Comparison of ENCODE assay signal across 1 cellular context in the genomic region with DNA sequence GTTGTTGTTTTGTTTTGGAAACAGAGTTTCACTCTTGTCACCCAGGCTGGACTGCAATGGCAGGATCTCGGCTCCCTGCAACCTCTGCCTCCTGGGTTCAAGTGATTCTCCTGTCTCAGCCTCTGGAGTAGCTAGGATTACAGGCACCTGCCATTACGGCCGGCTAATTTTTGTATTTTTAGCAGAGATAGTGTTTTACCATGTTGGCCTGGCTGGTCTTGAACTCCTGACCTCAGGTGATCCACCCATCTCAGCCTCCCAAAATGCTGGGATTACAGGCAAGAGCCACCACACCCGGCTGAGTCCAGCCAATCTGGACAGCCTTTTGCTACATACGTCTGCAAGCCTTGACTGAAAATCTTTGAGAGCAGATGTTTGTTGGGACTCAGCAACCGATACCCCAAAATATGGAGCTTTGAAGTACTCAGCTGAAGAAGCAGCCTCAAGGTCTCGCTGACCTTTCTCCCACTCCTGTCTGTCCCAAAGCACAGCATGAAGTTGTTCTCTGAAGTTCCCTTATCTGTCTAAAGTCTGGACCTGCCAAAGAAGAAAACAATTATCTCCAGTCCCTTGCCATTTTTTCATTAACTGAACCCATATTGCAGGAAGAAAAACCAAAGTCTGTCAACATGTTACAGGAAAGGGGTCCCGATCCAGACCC.
A peak's percentile ranks its signal among the peaks of the same experiment; 100 is the strongest.
TF ChIP-seq lines count a peak whose summit lies in the region.

No MANE protein-coding gene starts in this region.

TF ChIP-seq in K562, 482 proteins besides CTCF, POLR2A, EP300 and RAD21 (continued from another document and continues in another):
- TF ChIP-seq ZNF449 (CRISPR knock-in tag; IDR thresholded peaks at IDR 0.05) (no peak), GABPB1 (CRISPR knock-in tag; IDR thresholded peaks at IDR 0.05) (0 out of 2 replicates have a peak, but pooled peaks have one; percentile 15), POLR3A (IDR thresholded peaks at IDR 0.05; ENCODE audit: borderline replicate concordance, extremely low read depth, insufficient read depth, insufficient read length) (no peak), KLF1 (tag; IDR thresholded peaks at IDR 0.05) (no peak), FOS (IDR thresholded peaks at IDR 0.05; ENCODE audit: extremely low read depth, insufficient read length) (no peak), RHOXF2B (CRISPR knock-in tag; conservative IDR thresholded peaks at IDR 0.05) (no peak), CEBPG (CRISPR knock-in tag; IDR thresholded peaks at IDR 0.05) (no peak), CEBPG (tag; conservative IDR thresholded peaks at IDR 0.05 in 1 of 2, IDR thresholded peaks at IDR 0.05 in 1 of 2) (no peak), KAT7 (CRISPR knock-in tag; IDR thresholded peaks at IDR 0.05; ENCODE audit: borderline replicate concordance) (0 out of 2 replicates have a peak, but pooled peaks have one; percentile 19), ZSCAN32 (CRISPR knock-in tag; IDR thresholded peaks at IDR 0.05) (no peak), CBFA2T3 (IDR thresholded peaks at IDR 0.05) (peak; percentile 28), MCM2 (IDR thresholded peaks at IDR 0.05; ENCODE audit: low read depth) (no peak), ZNF12 (CRISPR knock-in tag; IDR thresholded peaks at IDR 0.05) (no peak), HCFC1 (IDR thresholded peaks at IDR 0.05; ENCODE audit: low read depth, low read length) (no peak), PRPF4 (IDR thresholded peaks at IDR 0.05; ENCODE audit: insufficient read depth, low read depth, low read length, poor library complexity, severe bottlenecking) (no peak), IRF9 (tag; IDR thresholded peaks at IDR 0.05) (0 out of 2 replicates have a peak, but pooled peaks have one; percentile 9), ZNF561 (CRISPR knock-in tag; conservative IDR thresholded peaks at IDR 0.05) (no peak), SRSF9 (IDR thresholded peaks at IDR 0.05; ENCODE audit: borderline replicate concordance, low read depth, low read length) (no peak), NBN (IDR thresholded peaks at IDR 0.05; ENCODE audit: low read depth) (0 out of 2 replicates have a peak, but pooled peaks have one; percentile 29), FOXJ2 (tag; IDR thresholded peaks at IDR 0.05) (0 out of 2 replicates have a peak, but pooled peaks have one; percentile 40), NUFIP1 (IDR thresholded peaks at IDR 0.05; ENCODE audit: partially characterized antibody) (no peak), ZBTB5 (IDR thresholded peaks at IDR 0.05) (0 out of 2 replicates have a peak, but pooled peaks have one; percentile 52), MAZ (CRISPR knock-in tag; conservative IDR thresholded peaks at IDR 0.05 in 1 of 2, IDR thresholded peaks at IDR 0.05 in 1 of 2) (0 out of 4 replicates have a peak, but pooled peaks of 1 of the 2 experiments have one; percentile 16), PCBP1 (IDR thresholded peaks at IDR 0.05; ENCODE audit: low read depth, low read length, poor library complexity, severe bottlenecking) (no peak), TAF1 (IDR thresholded peaks at IDR 0.05; ENCODE audit: control insufficient read depth, extremely low read depth, insufficient read depth, low read length, severe bottlenecking) (no peak), SIN3A (IDR thresholded peaks at IDR 0.05; ENCODE audit: borderline replicate concordance in 2 of 2, control insufficient read depth in 1 of 2, low read depth in 2 of 2, low read length in 2 of 2) (no peak), ARID2 (IDR thresholded peaks at IDR 0.05) (no peak), TAL1 (IDR thresholded peaks at IDR 0.05) (no peak), SMARCC2 (IDR thresholded peaks at IDR 0.05; ENCODE audit: low read depth) (0 out of 2 replicates have a peak, but pooled peaks have one; percentile 1), KAT2B (IDR thresholded peaks at IDR 0.05; ENCODE audit: low read depth, low read length) (no peak), TFAP4 (CRISPR knock-in tag; IDR thresholded peaks at IDR 0.05; ENCODE audit: borderline replicate concordance) (peak; percentile 12; the same call in 1 of the 2 replicates)
- TF ChIP-seq, protein P1, sequence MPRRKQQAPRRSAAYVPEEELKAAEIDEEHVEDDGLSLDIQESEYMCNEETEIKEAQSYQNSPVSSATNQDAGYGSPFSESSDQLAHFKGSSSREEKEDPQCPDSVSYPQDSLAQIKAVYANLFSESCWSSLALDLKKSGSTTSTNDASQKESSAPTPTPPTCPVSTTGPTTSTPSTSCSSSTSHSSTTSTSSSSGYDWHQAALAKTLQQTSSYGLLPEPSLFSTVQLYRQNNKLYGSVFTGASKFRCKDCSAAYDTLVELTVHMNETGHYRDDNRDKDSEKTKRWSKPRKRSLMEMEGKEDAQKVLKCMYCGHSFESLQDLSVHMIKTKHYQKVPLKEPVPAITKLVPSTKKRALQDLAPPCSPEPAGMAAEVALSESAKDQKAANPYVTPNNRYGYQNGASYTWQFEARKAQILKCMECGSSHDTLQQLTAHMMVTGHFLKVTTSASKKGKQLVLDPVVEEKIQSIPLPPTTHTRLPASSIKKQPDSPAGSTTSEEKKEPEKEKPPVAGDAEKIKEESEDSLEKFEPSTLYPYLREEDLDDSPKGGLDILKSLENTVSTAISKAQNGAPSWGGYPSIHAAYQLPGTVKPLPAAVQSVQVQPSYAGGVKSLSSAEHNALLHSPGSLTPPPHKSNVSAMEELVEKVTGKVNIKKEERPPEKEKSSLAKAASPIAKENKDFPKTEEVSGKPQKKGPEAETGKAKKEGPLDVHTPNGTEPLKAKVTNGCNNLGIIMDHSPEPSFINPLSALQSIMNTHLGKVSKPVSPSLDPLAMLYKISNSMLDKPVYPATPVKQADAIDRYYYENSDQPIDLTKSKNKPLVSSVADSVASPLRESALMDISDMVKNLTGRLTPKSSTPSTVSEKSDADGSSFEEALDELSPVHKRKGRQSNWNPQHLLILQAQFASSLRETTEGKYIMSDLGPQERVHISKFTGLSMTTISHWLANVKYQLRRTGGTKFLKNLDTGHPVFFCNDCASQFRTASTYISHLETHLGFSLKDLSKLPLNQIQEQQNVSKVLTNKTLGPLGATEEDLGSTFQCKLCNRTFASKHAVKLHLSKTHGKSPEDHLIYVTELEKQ (CRISPR knock-in tag; IDR thresholded peaks at IDR 0.05) = no peak
- TF ChIP-seq, protein P2, sequence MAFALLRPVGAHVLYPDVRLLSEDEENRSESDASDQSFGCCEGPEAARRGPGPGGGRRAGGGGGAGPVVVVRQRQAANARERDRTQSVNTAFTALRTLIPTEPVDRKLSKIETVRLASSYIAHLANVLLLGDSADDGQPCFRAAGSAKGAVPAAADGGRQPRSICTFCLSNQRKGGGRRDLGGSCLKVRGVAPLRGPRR (CRISPR knock-in tag; IDR thresholded peaks at IDR 0.05) = no peak
- TF ChIP-seq, protein P3, sequence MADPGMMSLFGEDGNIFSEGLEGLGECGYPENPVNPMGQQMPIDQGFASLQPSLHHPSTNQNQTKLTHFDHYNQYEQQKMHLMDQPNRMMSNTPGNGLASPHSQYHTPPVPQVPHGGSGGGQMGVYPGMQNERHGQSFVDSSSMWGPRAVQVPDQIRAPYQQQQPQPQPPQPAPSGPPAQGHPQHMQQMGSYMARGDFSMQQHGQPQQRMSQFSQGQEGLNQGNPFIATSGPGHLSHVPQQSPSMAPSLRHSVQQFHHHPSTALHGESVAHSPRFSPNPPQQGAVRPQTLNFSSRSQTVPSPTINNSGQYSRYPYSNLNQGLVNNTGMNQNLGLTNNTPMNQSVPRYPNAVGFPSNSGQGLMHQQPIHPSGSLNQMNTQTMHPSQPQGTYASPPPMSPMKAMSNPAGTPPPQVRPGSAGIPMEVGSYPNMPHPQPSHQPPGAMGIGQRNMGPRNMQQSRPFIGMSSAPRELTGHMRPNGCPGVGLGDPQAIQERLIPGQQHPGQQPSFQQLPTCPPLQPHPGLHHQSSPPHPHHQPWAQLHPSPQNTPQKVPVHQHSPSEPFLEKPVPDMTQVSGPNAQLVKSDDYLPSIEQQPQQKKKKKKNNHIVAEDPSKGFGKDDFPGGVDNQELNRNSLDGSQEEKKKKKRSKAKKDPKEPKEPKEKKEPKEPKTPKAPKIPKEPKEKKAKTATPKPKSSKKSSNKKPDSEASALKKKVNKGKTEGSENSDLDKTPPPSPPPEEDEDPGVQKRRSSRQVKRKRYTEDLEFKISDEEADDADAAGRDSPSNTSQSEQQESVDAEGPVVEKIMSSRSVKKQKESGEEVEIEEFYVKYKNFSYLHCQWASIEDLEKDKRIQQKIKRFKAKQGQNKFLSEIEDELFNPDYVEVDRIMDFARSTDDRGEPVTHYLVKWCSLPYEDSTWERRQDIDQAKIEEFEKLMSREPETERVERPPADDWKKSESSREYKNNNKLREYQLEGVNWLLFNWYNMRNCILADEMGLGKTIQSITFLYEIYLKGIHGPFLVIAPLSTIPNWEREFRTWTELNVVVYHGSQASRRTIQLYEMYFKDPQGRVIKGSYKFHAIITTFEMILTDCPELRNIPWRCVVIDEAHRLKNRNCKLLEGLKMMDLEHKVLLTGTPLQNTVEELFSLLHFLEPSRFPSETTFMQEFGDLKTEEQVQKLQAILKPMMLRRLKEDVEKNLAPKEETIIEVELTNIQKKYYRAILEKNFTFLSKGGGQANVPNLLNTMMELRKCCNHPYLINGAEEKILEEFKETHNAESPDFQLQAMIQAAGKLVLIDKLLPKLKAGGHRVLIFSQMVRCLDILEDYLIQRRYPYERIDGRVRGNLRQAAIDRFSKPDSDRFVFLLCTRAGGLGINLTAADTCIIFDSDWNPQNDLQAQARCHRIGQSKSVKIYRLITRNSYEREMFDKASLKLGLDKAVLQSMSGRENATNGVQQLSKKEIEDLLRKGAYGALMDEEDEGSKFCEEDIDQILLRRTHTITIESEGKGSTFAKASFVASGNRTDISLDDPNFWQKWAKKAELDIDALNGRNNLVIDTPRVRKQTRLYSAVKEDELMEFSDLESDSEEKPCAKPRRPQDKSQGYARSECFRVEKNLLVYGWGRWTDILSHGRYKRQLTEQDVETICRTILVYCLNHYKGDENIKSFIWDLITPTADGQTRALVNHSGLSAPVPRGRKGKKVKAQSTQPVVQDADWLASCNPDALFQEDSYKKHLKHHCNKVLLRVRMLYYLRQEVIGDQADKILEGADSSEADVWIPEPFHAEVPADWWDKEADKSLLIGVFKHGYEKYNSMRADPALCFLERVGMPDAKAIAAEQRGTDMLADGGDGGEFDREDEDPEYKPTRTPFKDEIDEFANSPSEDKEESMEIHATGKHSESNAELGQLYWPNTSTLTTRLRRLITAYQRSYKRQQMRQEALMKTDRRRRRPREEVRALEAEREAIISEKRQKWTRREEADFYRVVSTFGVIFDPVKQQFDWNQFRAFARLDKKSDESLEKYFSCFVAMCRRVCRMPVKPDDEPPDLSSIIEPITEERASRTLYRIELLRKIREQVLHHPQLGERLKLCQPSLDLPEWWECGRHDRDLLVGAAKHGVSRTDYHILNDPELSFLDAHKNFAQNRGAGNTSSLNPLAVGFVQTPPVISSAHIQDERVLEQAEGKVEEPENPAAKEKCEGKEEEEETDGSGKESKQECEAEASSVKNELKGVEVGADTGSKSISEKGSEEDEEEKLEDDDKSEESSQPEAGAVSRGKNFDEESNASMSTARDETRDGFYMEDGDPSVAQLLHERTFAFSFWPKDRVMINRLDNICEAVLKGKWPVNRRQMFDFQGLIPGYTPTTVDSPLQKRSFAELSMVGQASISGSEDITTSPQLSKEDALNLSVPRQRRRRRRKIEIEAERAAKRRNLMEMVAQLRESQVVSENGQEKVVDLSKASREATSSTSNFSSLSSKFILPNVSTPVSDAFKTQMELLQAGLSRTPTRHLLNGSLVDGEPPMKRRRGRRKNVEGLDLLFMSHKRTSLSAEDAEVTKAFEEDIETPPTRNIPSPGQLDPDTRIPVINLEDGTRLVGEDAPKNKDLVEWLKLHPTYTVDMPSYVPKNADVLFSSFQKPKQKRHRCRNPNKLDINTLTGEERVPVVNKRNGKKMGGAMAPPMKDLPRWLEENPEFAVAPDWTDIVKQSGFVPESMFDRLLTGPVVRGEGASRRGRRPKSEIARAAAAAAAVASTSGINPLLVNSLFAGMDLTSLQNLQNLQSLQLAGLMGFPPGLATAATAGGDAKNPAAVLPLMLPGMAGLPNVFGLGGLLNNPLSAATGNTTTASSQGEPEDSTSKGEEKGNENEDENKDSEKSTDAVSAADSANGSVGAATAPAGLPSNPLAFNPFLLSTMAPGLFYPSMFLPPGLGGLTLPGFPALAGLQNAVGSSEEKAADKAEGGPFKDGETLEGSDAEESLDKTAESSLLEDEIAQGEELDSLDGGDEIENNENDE (IDR thresholded peaks at IDR 0.05; ENCODE audit: low read depth, low read length) = no peak
